ENCODE assay signal across 21 cellular contexts in genomic region chrX:78625292-78625909, GRCh38. TPM values are rescaled to one million over a fixed set of nuclear protein-coding genes. Genes with fewer than 3 reads are reported as not detected.
DNase-seq lines count a peak whose midpoint lies in the region; ATAC-seq, FAIRE-seq and TF ChIP-seq lines count a peak whose summit lies in the region.
"Had no signal": no experiment of that assay in that cellular context is flagged by ENCODE, and none has a peak within 500 bp of the region (broad histone marks: within the 10 kb centered on the region; RNA-seq: fewer than 3 reads in every experiment).

No MANE protein-coding gene starts in this region.

- no peak for TF ChIP-seq CTCF in astrocyte (IDR thresholded peaks at IDR 0.05; ENCODE audit: insufficient read depth, low read depth, low read length)

- H3K4me3 ChIP-seq in astrocyte (ENCODE audit: insufficient read depth, low read depth, low read length), result no peak overlapping the region
- no peak overlapping the region for H3K4me3 ChIP-seq in MG63
- H3K4me3 ChIP-seq: GM23248 had no signal

- no peak overlapping the region for H3K4me3 Mint-ChIP-seq in astrocyte (ENCODE audit: unreplicated experiment)
- H3K4me3 Mint-ChIP-seq: activated naive CD4-positive, alpha-beta T cell treated with anti-CD3 and anti-CD28 coated beads, Interleukin-2, amount 50 U/mL, for 24 hours; activated T-cell treated with anti-CD3 and anti-CD28 coated beads, Interleukin-2, amount 50 U/mL, for 72 hours; WTC11 had no signal

- no peaks in the 10 kb centered on the region for H3K27me3 Mint-ChIP-seq in astrocyte (ENCODE audit: low read depth, unreplicated experiment)
- H3K27me3 Mint-ChIP-seq: activated naive CD4-positive, alpha-beta T cell treated with anti-CD3 and anti-CD28 coated beads, Interleukin-2, amount 50 U/mL, for 24 hours; CD4-positive, alpha-beta memory T cell had no signal

- no peaks in the 10 kb centered on the region for H3K9me3 Mint-ChIP-seq in astrocyte (ENCODE audit: unreplicated experiment)

- no peaks in the 10 kb centered on the region for H3K9me3 ChIP-seq in astrocyte (ENCODE audit: insufficient read depth, low read depth, low read length)
- H3K9me3 ChIP-seq in MG63, result no peaks in the 10 kb centered on the region
- H3K9me3 ChIP-seq: neutrophil had no signal

- H3K27me3 ChIP-seq in astrocyte (ENCODE audit: insufficient read depth, low read length), result no peaks in the 10 kb centered on the region
- H3K27me3 ChIP-seq in MG63, result no peaks in the 10 kb centered on the region
- H3K27me3 ChIP-seq: neutrophil had no signal

- H3K36me3 ChIP-seq in astrocyte (ENCODE audit: insufficient read depth, low read length), result no peaks in the 10 kb centered on the region
- no peaks in the 10 kb centered on the region for H3K36me3 ChIP-seq in MG63
- H3K36me3 ChIP-seq: neutrophil had no signal

- H3K79me2 ChIP-seq in astrocyte (ENCODE audit: insufficient read depth, low read length), result no peaks in the 10 kb centered on the region

- peaks cover 8% of the 10 kb centered on the region for H3K4me1 Mint-ChIP-seq in astrocyte (ENCODE audit: low read depth, unreplicated experiment)
- H3K4me1 Mint-ChIP-seq: WTC11 had no signal

- ATAC-seq in GM18907 (IDR thresholded peaks at IDR 0.05; ENCODE audit: unreplicated experiment) (peak; percentile 39), HG02981 (IDR thresholded peaks at IDR 0.05; ENCODE audit: unreplicated experiment) (no peak)
- ATAC-seq: activated T-cell treated with anti-CD3 and anti-CD28 coated beads, Interleukin-2, amount 50 U/mL, for 72 hours; WTC11 had no signal

- peak overlapping the region; percentile 53 for H3K27ac Mint-ChIP-seq in astrocyte (ENCODE audit: unreplicated experiment)
- H3K27ac Mint-ChIP-seq: activated naive CD4-positive, alpha-beta T cell treated with anti-CD3 and anti-CD28 coated beads, Interleukin-2, amount 50 U/mL, for 24 hours; activated T-cell treated with anti-CD3 and anti-CD28 coated beads, Interleukin-2, amount 50 U/mL, for 72 hours; WTC11 had no signal

- no peak overlapping the region for H2AFZ ChIP-seq in astrocyte (ENCODE audit: low read depth, low read length)
- H2AFZ ChIP-seq: GM23248 had no signal

- H3K4me1 ChIP-seq in astrocyte (ENCODE audit: insufficient read depth, low read length), result no peaks in the 10 kb centered on the region

- FAIRE-seq in astrocyte (lab: Jason Lieb, UNC), result no peak

- H3K4me2 ChIP-seq in astrocyte (ENCODE audit: low read length), result no peak overlapping the region

- no peaks in the 10 kb centered on the region for H4K20me1 ChIP-seq in astrocyte (ENCODE audit: insufficient read depth, low read length)

- DNase-seq in EH (ENCODE audit: low read depth), result peak; percentile 9
- peak; percentile 74 for DNase-seq in MV-4-11 (lab: John Stamatoyannopoulos, UW)
- DNase-seq in astrocyte (ENCODE audit: low read depth), result no peak
- DNase-seq in stimulated activated naive CD4-positive, alpha-beta T cell treated with Interleukin-2 at 50 U/mL for 16 hours (lab: John Stamatoyannopoulos, UW), result no peak
- DNase-seq in MG63, result no peak
- DNase-seq: activated T-cell treated with anti-CD3 and anti-CD28 coated beads, Interleukin-2, amount 50 U/mL, for 72 hours; CD4-positive, alpha-beta memory T cell; GM23248; IMR-90; NCI-H1092; NCI-H2081 treated with DMSO at 0.1 percent for 48 hours; NCI-H510A treated with DMSO at 0.1 percent for 48 hours; retina; SHP77; stimulated activated CD4-positive, alpha-beta T cell treated with anti-CD3 and anti-CD28 coated beads, Interleukin-12 subunit alpha, Interleukin-12 subunit beta, amount 100 ng/mL, for 4 hours had no signal

- no peak overlapping the region for H3K9ac ChIP-seq in astrocyte (ENCODE audit: low read length)
- H3K9ac ChIP-seq: GM23248 had no signal

- no peaks in the 10 kb centered on the region for H3K36me3 Mint-ChIP-seq in astrocyte (ENCODE audit: low read depth, unreplicated experiment)
- H3K36me3 Mint-ChIP-seq: activated naive CD4-positive, alpha-beta T cell treated with anti-CD3 and anti-CD28 coated beads, Interleukin-2, amount 50 U/mL, for 24 hours; CD4-positive, alpha-beta memory T cell had no signal

- no peak overlapping the region for H3K27ac ChIP-seq in astrocyte (ENCODE audit: low read depth, low read length)
- H3K27ac ChIP-seq: GM23248, neutrophil had no signal

RNA-seq across cellular contexts. Expression of gene RTL3, which starts 33.7 kb away (rescaled TPM):
- 0.95 and 1.7 TPM in 2 replicates for total RNA-seq in astrocyte
- 1.7 TPM in 1 of 2 replicates, not detected in the other for total RNA-seq in MG63 (2014; rRNA removed; shearing (Covaris generic); ENCODE audit: low replicate concordance)
- total RNA-seq: activated T-cell treated with anti-CD3 and anti-CD28 coated beads, Interleukin-2, amount 50 U/mL, for 72 hours; CD4-positive, alpha-beta memory T cell; fibroblast of lung; WTC11 had no signal

Comparison
In these comparisons a context has a peak if more than half of its experiments do, and no peak if none do; other contexts are left out.
1. DNase-seq: peak in EH (single experiment) and MV-4-11 (single experiment); none in astrocyte (single experiment), stimulated activated naive CD4-positive, alpha-beta T cell treated with Interleukin-2 at 50 U/mL for 16 hours (single experiment) and MG63 (single experiment).